Comparison of ENCODE assay signal across 1 cellular context in the genomic region with DNA sequence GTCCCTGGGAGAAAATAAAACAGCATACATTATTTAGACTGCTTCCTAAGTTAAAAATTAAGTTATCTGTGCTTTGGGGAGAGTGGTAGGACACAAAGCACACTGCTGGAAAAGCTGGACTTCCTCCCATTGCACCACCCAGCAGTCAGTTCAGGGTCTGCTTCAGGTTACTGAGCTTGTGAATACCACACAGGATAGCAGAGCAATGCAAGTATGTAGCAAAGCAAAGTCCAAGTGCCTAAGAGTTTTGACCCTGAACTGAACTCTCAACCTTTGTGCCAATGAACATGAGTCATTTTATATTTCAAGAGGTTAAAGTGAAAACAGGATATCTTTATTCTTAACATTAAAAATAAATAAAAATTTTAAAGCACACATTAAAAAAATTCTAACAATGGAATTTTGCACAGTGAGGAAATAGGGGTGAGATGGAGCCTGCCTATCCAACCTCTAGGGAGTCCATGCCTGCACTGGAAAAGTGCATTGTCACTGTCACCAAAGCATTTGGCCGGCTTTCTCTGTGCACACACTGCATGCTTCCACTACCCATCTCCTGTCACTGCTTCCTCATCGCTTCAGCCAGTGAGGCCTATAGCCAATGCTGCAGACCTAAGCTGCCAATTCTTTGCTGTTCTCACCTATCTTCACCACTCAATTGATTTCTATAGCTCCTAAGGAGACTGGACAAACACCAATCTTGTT.
TF ChIP-seq lines count a peak whose summit lies in the region.

No MANE protein-coding gene starts in this region.

TF ChIP-seq in HepG2, 621 proteins besides CTCF, POLR2A, EP300 and RAD21 (continued from another document and continues in another):
- TF ChIP-seq, protein P1, sequence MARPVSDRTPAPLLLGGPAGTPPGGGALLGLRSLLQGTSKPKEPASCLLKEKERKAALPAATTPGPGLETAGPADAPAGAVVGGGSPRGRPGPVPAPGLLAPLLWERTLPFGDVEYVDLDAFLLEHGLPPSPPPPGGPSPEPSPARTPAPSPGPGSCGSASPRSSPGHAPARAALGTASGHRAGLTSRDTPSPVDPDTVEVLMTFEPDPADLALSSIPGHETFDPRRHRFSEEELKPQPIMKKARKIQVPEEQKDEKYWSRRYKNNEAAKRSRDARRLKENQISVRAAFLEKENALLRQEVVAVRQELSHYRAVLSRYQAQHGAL (CRISPR knock-in tag; IDR thresholded peaks at IDR 0.05; ENCODE audit: not compliant biosample characterization), result no peak
- no peak for TF ChIP-seq NFRKB (IDR thresholded peaks at IDR 0.05)
- TF ChIP-seq MIER3 (CRISPR knock-in tag; IDR thresholded peaks at IDR 0.05; ENCODE audit: borderline replicate concordance), result 0 out of 2 replicates have a peak, but pooled peaks have one; percentile 53
- TF ChIP-seq, protein P2, sequence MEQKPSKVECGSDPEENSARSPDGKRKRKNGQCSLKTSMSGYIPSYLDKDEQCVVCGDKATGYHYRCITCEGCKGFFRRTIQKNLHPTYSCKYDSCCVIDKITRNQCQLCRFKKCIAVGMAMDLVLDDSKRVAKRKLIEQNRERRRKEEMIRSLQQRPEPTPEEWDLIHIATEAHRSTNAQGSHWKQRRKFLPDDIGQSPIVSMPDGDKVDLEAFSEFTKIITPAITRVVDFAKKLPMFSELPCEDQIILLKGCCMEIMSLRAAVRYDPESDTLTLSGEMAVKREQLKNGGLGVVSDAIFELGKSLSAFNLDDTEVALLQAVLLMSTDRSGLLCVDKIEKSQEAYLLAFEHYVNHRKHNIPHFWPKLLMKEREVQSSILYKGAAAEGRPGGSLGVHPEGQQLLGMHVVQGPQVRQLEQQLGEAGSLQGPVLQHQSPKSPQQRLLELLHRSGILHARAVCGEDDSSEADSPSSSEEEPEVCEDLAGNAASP (CRISPR knock-in tag; IDR thresholded peaks at IDR 0.05; ENCODE audit: borderline replicate concordance), result peak; percentile 91
- TF ChIP-seq KAT7 (CRISPR knock-in tag; IDR thresholded peaks at IDR 0.05; ENCODE audit: borderline replicate concordance), result no peak; the same call in 1 of the 2 replicates
- peak; percentile 80; the same call in 1 of the 2 replicates for TF ChIP-seq ESRRA (CRISPR knock-in tag; IDR thresholded peaks at IDR 0.05; ENCODE audit: low read depth)
- TF ChIP-seq RORA (CRISPR knock-in tag; IDR thresholded peaks at IDR 0.05), result no peak
- TF ChIP-seq SAFB2 (CRISPR knock-in tag; IDR thresholded peaks at IDR 0.05; ENCODE audit: borderline replicate concordance, low read depth), result no peak
- TF ChIP-seq PPARG (CRISPR knock-in tag; conservative IDR thresholded peaks at IDR 0.05), result peak; percentile 96
- TF ChIP-seq SP140L (CRISPR knock-in tag; IDR thresholded peaks at IDR 0.05; ENCODE audit: borderline replicate concordance), result no peak
- peak; percentile 73; the same call in 1 of the 2 replicates for TF ChIP-seq FOXJ3 (CRISPR knock-in tag; IDR thresholded peaks at IDR 0.05; ENCODE audit: borderline replicate concordance)
- no peak for TF ChIP-seq TOPORS (CRISPR knock-in tag; IDR thresholded peaks at IDR 0.05)
- TF ChIP-seq, protein P3, sequence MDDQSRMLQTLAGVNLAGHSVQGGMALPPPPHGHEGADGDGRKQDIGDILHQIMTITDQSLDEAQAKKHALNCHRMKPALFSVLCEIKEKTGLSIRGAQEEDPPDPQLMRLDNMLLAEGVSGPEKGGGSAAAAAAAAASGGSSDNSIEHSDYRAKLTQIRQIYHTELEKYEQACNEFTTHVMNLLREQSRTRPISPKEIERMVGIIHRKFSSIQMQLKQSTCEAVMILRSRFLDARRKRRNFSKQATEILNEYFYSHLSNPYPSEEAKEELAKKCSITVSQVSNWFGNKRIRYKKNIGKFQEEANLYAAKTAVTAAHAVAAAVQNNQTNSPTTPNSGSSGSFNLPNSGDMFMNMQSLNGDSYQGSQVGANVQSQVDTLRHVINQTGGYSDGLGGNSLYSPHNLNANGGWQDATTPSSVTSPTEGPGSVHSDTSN (CRISPR knock-in tag; IDR thresholded peaks at IDR 0.05; ENCODE audit: borderline replicate concordance), result no peak
- TF ChIP-seq, protein P4, sequence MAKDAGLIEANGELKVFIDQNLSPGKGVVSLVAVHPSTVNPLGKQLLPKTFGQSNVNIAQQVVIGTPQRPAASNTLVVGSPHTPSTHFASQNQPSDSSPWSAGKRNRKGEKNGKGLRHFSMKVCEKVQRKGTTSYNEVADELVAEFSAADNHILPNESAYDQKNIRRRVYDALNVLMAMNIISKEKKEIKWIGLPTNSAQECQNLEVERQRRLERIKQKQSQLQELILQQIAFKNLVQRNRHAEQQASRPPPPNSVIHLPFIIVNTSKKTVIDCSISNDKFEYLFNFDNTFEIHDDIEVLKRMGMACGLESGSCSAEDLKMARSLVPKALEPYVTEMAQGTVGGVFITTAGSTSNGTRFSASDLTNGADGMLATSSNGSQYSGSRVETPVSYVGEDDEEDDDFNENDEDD (CRISPR knock-in tag; IDR thresholded peaks at IDR 0.05; ENCODE audit: borderline replicate concordance), result no peak
- TF ChIP-seq HMG20A (CRISPR knock-in tag; IDR thresholded peaks at IDR 0.05; ENCODE audit: borderline replicate concordance), result peak; percentile 87
- peak; percentile 94 for TF ChIP-seq RCOR2 (CRISPR knock-in tag; IDR thresholded peaks at IDR 0.05)
- no peak for TF ChIP-seq TRIM24 (CRISPR knock-in tag; IDR thresholded peaks at IDR 0.05)
- TF ChIP-seq, protein P5, sequence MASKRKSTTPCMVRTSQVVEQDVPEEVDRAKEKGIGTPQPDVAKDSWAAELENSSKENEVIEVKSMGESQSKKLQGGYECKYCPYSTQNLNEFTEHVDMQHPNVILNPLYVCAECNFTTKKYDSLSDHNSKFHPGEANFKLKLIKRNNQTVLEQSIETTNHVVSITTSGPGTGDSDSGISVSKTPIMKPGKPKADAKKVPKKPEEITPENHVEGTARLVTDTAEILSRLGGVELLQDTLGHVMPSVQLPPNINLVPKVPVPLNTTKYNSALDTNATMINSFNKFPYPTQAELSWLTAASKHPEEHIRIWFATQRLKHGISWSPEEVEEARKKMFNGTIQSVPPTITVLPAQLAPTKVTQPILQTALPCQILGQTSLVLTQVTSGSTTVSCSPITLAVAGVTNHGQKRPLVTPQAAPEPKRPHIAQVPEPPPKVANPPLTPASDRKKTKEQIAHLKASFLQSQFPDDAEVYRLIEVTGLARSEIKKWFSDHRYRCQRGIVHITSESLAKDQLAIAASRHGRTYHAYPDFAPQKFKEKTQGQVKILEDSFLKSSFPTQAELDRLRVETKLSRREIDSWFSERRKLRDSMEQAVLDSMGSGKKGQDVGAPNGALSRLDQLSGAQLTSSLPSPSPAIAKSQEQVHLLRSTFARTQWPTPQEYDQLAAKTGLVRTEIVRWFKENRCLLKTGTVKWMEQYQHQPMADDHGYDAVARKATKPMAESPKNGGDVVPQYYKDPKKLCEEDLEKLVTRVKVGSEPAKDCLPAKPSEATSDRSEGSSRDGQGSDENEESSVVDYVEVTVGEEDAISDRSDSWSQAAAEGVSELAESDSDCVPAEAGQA (IDR thresholded peaks at IDR 0.05; ENCODE audit: low read depth), result 0 out of 2 replicates have a peak, but pooled peaks have one; percentile 35
- TF ChIP-seq, protein P5 (CRISPR knock-in tag; IDR thresholded peaks at IDR 0.05; ENCODE audit: borderline replicate concordance), result no peak
- TF ChIP-seq ZNF543 (CRISPR knock-in tag; IDR thresholded peaks at IDR 0.05), result no peak; the same call in 1 of the 2 replicates
- TF ChIP-seq ZNF724P (CRISPR knock-in tag; IDR thresholded peaks at IDR 0.05; ENCODE audit: borderline replicate concordance), result no peak; the same call in 1 of the 2 replicates
- TF ChIP-seq, protein P6, sequence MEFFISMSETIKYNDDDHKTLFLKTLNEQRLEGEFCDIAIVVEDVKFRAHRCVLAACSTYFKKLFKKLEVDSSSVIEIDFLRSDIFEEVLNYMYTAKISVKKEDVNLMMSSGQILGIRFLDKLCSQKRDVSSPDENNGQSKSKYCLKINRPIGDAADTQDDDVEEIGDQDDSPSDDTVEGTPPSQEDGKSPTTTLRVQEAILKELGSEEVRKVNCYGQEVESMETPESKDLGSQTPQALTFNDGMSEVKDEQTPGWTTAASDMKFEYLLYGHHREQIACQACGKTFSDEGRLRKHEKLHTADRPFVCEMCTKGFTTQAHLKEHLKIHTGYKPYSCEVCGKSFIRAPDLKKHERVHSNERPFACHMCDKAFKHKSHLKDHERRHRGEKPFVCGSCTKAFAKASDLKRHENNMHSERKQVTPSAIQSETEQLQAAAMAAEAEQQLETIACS (CRISPR knock-in tag; IDR thresholded peaks at IDR 0.05), result no peak
- TF ChIP-seq IRF2 (CRISPR knock-in tag; IDR thresholded peaks at IDR 0.05), result peak; percentile 86
- TF ChIP-seq, protein P7, sequence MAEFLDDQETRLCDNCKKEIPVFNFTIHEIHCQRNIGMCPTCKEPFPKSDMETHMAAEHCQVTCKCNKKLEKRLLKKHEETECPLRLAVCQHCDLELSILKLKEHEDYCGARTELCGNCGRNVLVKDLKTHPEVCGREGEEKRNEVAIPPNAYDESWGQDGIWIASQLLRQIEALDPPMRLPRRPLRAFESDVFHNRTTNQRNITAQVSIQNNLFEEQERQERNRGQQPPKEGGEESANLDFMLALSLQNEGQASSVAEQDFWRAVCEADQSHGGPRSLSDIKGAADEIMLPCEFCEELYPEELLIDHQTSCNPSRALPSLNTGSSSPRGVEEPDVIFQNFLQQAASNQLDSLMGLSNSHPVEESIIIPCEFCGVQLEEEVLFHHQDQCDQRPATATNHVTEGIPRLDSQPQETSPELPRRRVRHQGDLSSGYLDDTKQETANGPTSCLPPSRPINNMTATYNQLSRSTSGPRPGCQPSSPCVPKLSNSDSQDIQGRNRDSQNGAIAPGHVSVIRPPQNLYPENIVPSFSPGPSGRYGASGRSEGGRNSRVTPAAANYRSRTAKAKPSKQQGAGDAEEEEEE (CRISPR knock-in tag; IDR thresholded peaks at IDR 0.05; ENCODE audit: borderline replicate concordance), result no peak
- TF ChIP-seq KLF15 (CRISPR knock-in tag; IDR thresholded peaks at IDR 0.05; ENCODE audit: borderline replicate concordance), result no peak
- TF ChIP-seq, protein P8, sequence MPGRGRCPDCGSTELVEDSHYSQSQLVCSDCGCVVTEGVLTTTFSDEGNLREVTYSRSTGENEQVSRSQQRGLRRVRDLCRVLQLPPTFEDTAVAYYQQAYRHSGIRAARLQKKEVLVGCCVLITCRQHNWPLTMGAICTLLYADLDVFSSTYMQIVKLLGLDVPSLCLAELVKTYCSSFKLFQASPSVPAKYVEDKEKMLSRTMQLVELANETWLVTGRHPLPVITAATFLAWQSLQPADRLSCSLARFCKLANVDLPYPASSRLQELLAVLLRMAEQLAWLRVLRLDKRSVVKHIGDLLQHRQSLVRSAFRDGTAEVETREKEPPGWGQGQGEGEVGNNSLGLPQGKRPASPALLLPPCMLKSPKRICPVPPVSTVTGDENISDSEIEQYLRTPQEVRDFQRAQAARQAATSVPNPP (CRISPR knock-in tag; IDR thresholded peaks at IDR 0.05), result no peak
- no peak for TF ChIP-seq DR1 (CRISPR knock-in tag; IDR thresholded peaks at IDR 0.05)
- TF ChIP-seq ZFP1 (CRISPR knock-in tag; IDR thresholded peaks at IDR 0.05), result no peak
- peak; percentile 89 for TF ChIP-seq ETV5 (CRISPR knock-in tag; IDR thresholded peaks at IDR 0.05; ENCODE audit: borderline replicate concordance)
- no peak; the same call in 1 of the 2 replicates for TF ChIP-seq HMG20B (CRISPR knock-in tag; conservative IDR thresholded peaks at IDR 0.05)
- TF ChIP-seq, protein P9, sequence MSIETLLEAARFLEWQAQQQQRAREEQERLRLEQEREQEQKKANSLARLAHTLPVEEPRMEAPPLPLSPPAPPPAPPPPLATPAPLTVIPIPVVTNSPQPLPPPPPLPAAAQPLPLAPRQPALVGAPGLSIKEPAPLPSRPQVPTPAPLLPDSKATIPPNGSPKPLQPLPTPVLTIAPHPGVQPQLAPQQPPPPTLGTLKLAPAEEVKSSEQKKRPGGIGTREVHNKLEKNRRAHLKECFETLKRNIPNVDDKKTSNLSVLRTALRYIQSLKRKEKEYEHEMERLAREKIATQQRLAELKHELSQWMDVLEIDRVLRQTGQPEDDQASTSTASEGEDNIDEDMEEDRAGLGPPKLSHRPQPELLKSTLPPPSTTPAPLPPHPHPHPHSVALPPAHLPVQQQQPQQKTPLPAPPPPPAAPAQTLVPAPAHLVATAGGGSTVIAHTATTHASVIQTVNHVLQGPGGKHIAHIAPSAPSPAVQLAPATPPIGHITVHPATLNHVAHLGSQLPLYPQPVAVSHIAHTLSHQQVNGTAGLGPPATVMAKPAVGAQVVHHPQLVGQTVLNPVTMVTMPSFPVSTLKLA (IDR thresholded peaks at IDR 0.05), result no peak
- TF ChIP-seq, protein P10, sequence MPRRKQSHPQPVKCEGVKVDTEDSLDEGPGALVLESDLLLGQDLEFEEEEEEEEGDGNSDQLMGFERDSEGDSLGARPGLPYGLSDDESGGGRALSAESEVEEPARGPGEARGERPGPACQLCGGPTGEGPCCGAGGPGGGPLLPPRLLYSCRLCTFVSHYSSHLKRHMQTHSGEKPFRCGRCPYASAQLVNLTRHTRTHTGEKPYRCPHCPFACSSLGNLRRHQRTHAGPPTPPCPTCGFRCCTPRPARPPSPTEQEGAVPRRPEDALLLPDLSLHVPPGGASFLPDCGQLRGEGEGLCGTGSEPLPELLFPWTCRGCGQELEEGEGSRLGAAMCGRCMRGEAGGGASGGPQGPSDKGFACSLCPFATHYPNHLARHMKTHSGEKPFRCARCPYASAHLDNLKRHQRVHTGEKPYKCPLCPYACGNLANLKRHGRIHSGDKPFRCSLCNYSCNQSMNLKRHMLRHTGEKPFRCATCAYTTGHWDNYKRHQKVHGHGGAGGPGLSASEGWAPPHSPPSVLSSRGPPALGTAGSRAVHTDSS (CRISPR knock-in tag; conservative IDR thresholded peaks at IDR 0.05), result no peak
- no peak for TF ChIP-seq ZNF777 (CRISPR knock-in tag; IDR thresholded peaks at IDR 0.05)
- TF ChIP-seq ZNF143 (CRISPR knock-in tag; IDR thresholded peaks at IDR 0.05), result no peak
- no peak for TF ChIP-seq ZNF264 (CRISPR knock-in tag; IDR thresholded peaks at IDR 0.05)
- no peak for TF ChIP-seq CAMTA2 (CRISPR knock-in tag; IDR thresholded peaks at IDR 0.05; ENCODE audit: borderline replicate concordance)
